In the genomic region with DNA sequence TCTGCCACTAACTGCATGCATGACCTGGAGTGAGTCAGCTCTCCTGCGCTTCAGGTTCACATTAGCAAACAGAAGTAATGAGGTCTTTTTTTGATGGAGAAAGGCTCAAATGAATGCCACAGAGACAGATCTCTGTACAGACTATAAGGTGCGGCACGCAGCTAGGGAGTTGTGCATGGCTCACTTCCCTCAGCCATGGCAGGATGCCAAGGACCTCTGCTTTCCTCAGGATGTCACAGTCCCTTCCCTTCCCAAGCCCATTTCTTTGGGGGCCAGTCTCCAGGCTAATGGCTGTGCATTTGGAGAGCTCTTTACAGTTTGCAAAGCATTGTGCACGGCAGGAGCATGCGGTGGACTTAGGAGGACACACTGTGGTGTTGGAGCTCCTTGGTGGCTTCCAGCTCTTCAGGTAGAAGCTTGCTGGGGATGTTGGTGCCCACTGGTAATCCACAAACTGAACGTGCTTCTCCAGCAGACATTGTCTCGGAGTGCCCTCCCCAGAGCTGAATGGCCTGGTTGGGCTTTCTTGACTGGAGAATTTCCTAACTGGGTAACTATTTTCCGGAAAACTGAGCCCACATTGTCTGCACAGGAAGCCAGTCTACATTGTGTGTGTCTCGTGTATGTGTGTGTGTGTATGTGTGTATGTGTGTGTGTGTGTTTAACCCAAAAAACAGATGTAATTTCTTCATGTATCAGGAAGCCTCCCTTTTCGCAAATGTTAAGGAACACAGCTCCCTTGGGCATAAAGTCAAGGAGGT, we compare ENCODE assay signal across 1 cellular context.
TF ChIP-seq lines count a peak whose summit lies in the region.

No MANE protein-coding gene starts in this region.

TF ChIP-seq in A549, 52 proteins besides CTCF, POLR2A, EP300 and RAD21 (continued from another document):
- TF ChIP-seq, protein P1, sequence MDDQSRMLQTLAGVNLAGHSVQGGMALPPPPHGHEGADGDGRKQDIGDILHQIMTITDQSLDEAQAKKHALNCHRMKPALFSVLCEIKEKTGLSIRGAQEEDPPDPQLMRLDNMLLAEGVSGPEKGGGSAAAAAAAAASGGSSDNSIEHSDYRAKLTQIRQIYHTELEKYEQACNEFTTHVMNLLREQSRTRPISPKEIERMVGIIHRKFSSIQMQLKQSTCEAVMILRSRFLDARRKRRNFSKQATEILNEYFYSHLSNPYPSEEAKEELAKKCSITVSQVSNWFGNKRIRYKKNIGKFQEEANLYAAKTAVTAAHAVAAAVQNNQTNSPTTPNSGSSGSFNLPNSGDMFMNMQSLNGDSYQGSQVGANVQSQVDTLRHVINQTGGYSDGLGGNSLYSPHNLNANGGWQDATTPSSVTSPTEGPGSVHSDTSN (IDR thresholded peaks at IDR 0.05): no peak
- TF ChIP-seq ZC3H11A (IDR thresholded peaks at IDR 0.05) (no peak), FOSB (CRISPR knock-in tag; IDR thresholded peaks at IDR 0.05) (no peak), KDM5A (IDR thresholded peaks at IDR 0.05) (no peak)
- TF ChIP-seq, protein P2, sequence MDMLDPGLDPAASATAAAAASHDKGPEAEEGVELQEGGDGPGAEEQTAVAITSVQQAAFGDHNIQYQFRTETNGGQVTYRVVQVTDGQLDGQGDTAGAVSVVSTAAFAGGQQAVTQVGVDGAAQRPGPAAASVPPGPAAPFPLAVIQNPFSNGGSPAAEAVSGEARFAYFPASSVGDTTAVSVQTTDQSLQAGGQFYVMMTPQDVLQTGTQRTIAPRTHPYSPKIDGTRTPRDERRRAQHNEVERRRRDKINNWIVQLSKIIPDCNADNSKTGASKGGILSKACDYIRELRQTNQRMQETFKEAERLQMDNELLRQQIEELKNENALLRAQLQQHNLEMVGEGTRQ (IDR thresholded peaks at IDR 0.05): no peak
